ENCODE assay signal across 38 cellular contexts in genomic region chr16:7555459-7555858, GRCh38.
"Had no signal": no experiment of that assay in that cellular context is flagged by ENCODE, and none has a peak within 500 bp of the region (broad histone marks: within the 10 kb centered on the region; RNA-seq: fewer than 3 reads in every experiment).

No MANE protein-coding gene starts in this region.

- H3K36me3 Mint-ChIP-seq: activated CD4-positive, alpha-beta memory T cell treated with anti-CD3 and anti-CD28 coated beads for 36 hours; activated naive CD4-positive, alpha-beta T cell treated with anti-CD3 and anti-CD28 coated beads, Interleukin-2, amount 50 U/mL, for 72 hours; activated naive CD8-positive, alpha-beta T cell treated with anti-CD3 and anti-CD28 coated beads for 36 hours; brain had no signal

- ATAC-seq: activated CD8-positive, alpha-beta T cell treated with anti-CD3 and anti-CD28 coated beads for 36 hours; activated naive CD4-positive, alpha-beta T cell treated with anti-CD3 and anti-CD28 coated beads, Interleukin-2, amount 50 U/mL, for 72 hours; activated T-cell treated with anti-CD3 and anti-CD28 coated beads, Interleukin-2, amount 50 U/mL, for 4 hours; activated T-cell treated with anti-CD3 and anti-CD28 coated beads, Interleukin-2, amount 50 U/mL, for 72 hours; activated T-helper 17 cell treated with anti-CD3 and anti-CD28 coated beads, Interleukin-2, amount 50 U/mL, for 72 hours had no signal

- H3K27me3 ChIP-seq: ascending aorta had no signal

- H3K27ac ChIP-seq: ascending aorta, cardiac muscle cell, VCaP had no signal

- H3K4me3 ChIP-seq: ascending aorta, cardiac muscle cell had no signal

- H3K9me3 ChIP-seq: ascending aorta had no signal

- FAIRE-seq: bronchial epithelial cell, TTC549 had no signal

- H3K4me3 Mint-ChIP-seq: activated B cell treated with CpG ODN at 0.5 μM for 24 hours; activated CD4-positive, alpha-beta memory T cell treated with anti-CD3 and anti-CD28 coated beads for 36 hours; activated CD4-positive, alpha-beta T cell treated with anti-CD3 and anti-CD28 coated beads, Interleukin-2, amount 10 ng/mL, durations not matched to agents 24 days and 14 days; activated CD8-positive, alpha-beta T cell treated with anti-CD3 and anti-CD28 coated beads for 36 hours; activated naive CD4-positive, alpha-beta T cell treated with anti-CD3 and anti-CD28 coated beads for 36 hours; activated naive CD8-positive, alpha-beta T cell treated with anti-CD3 and anti-CD28 coated beads for 36 hours; activated T-cell treated with anti-CD3 and anti-CD28 coated beads, Interleukin-2, amount 50 U/mL, for 4 hours; activated T-cell treated with anti-CD3 and anti-CD28 coated beads, Interleukin-2, amount 50 U/mL, for 72 hours; activated T-helper 1 cell treated with anti-CD3 and anti-CD28 coated beads, Interleukin-12 subunit alpha, Interleukin-12 subunit beta, Interleukin-2, Interleukin-4 antibody, amounts not matched to agents 30 ng/mL and 10 ng/mL and 1 ng/mL, durations not matched to agents 14 hours and 24 hours and 36 hours; activated T-helper 17 cell treated with anti-CD3 and anti-CD28 coated beads, Interleukin-2, amount 50 U/mL, for 72 hours; brain; central memory CD8-positive, alpha-beta T cell; T-helper 1 cell treated with Interleukin-12 subunit alpha and Interleukin-12 subunit beta and Interleukin-4 antibody, amounts not matched to agents 30 μg/mL and 1 μg/mL, for 36 hours; T-helper 2 cell treated with Interferon-gamma antibody and Interleukin-4, amounts not matched to agents 5 μg/mL and 100 μg/mL, for 36 hours had no signal

- H3K27ac Mint-ChIP-seq: activated B cell treated with CpG ODN at 0.5 μM for 24 hours; activated CD4-positive, alpha-beta memory T cell treated with anti-CD3 and anti-CD28 coated beads for 36 hours; activated CD4-positive, alpha-beta T cell treated with anti-CD3 and anti-CD28 coated beads, Interleukin-2, amount 10 ng/mL, durations not matched to agents 24 days and 14 days; activated CD8-positive, alpha-beta T cell treated with anti-CD3 and anti-CD28 coated beads for 36 hours; activated naive CD4-positive, alpha-beta T cell treated with anti-CD3 and anti-CD28 coated beads for 36 hours; activated naive CD4-positive, alpha-beta T cell treated with anti-CD3 and anti-CD28 coated beads, Interleukin-2, amount 50 U/mL, for 72 hours; activated naive CD8-positive, alpha-beta T cell treated with anti-CD3 and anti-CD28 coated beads for 36 hours; activated T-cell treated with anti-CD3 and anti-CD28 coated beads, Interleukin-2, amount 50 U/mL, for 72 hours; activated T-helper 1 cell treated with anti-CD3 and anti-CD28 coated beads, Interleukin-12 subunit alpha, Interleukin-12 subunit beta, Interleukin-2, Interleukin-4 antibody, amounts not matched to agents 30 ng/mL and 10 ng/mL and 1 ng/mL, durations not matched to agents 14 hours and 24 hours and 36 hours; activated T-helper 17 cell treated with anti-CD3 and anti-CD28 coated beads, Interleukin-2, amount 50 U/mL, for 72 hours; brain; T-helper 1 cell treated with Interleukin-12 subunit alpha and Interleukin-12 subunit beta and Interleukin-4 antibody, amounts not matched to agents 30 μg/mL and 1 μg/mL, for 36 hours; T-helper 2 cell treated with Interferon-gamma antibody and Interleukin-4, amounts not matched to agents 5 μg/mL and 100 μg/mL, for 36 hours had no signal

- DNase-seq: activated B cell treated with CpG ODN at 0.5 μM for 24 hours; activated CD4-positive, alpha-beta memory T cell treated with anti-CD3 and anti-CD28 coated beads for 36 hours; activated CD4-positive, alpha-beta T cell treated with anti-CD3 and anti-CD28 coated beads for 4 hours; activated CD4-positive, alpha-beta T cell treated with anti-CD3 and anti-CD28 coated beads, Interleukin-2, amount 10 ng/mL, durations not matched to agents 24 days and 14 days; activated CD4-positive, alpha-beta T cell treated with anti-CD3 and anti-CD28 coated beads, Interleukin-2, amount 50 U/mL, for 1 hour; activated CD4-positive, alpha-beta T cell treated with anti-CD3 and anti-CD28 coated beads, Interleukin-2, amount 50 U/mL, for 4 hours; activated CD4-positive, CD25-positive, alpha-beta regulatory T cell treated with anti-CD3 and anti-CD28 coated beads, Interleukin-2, amount 50 U/mL, for 72 hours; activated CD8-positive, alpha-beta memory T cell treated with anti-CD3 and anti-CD28 coated beads, Interleukin-2, amount 50 U/mL, for 4 hours; activated CD8-positive, alpha-beta T cell treated with anti-CD3 and anti-CD28 coated beads for 36 hours; activated effector memory CD4-positive, alpha-beta T cell treated with anti-CD3 and anti-CD28 coated beads, Interleukin-2, amount 50 U/mL, for 16 hours; activated gamma-delta T cell treated with Interleukin-2 at 50 U/mL for 16 hours; activated naive CD4-positive, alpha-beta T cell; activated naive CD4-positive, alpha-beta T cell treated with anti-CD3 and anti-CD28 coated beads for 36 hours; activated naive CD4-positive, alpha-beta T cell treated with anti-CD3 and anti-CD28 coated beads, Interleukin-2, amount 50 U/mL, for 16 hours; activated naive CD8-positive, alpha-beta T cell treated with anti-CD3 and anti-CD28 coated beads for 36 hours; activated T-cell treated with anti-CD3 and anti-CD28 coated beads for 4 hours; activated T-cell treated with anti-CD3 and anti-CD28 coated beads, Interleukin-2, amount 50 U/mL, for 1 hour; activated T-cell treated with anti-CD3 and anti-CD28 coated beads, Interleukin-2, amount 50 U/mL, for 4 hours; activated T-cell treated with anti-CD3 and anti-CD28 coated beads, Interleukin-2, amount 50 U/mL, for 72 hours; amygdala; anterior cingulate cortex; caudate nucleus; cerebellar nuclear complex; T-helper 1 cell; T-helper 2 cell; T-helper 9 cell had no signal

- H3K4me1 Mint-ChIP-seq: activated B cell treated with CpG ODN at 0.5 μM for 24 hours; activated CD4-positive, alpha-beta T cell treated with anti-CD3 and anti-CD28 coated beads, Interleukin-2, amount 10 ng/mL, durations not matched to agents 24 days and 14 days; activated naive CD8-positive, alpha-beta T cell treated with anti-CD3 and anti-CD28 coated beads for 36 hours; activated T-helper 17 cell treated with anti-CD3 and anti-CD28 coated beads, Interleukin-2, amount 50 U/mL, for 72 hours; brain; central memory CD8-positive, alpha-beta T cell had no signal

- H3K36me3 ChIP-seq: ascending aorta, cardiac muscle cell had no signal

- H3K4me1 ChIP-seq: ascending aorta had no signal

- H3K27me3 Mint-ChIP-seq: activated B cell treated with CpG ODN at 0.5 μM for 24 hours; activated CD4-positive, alpha-beta memory T cell treated with anti-CD3 and anti-CD28 coated beads for 36 hours; activated CD4-positive, alpha-beta T cell treated with anti-CD3 and anti-CD28 coated beads, Interleukin-2, amount 10 ng/mL, durations not matched to agents 24 days and 14 days; activated CD8-positive, alpha-beta T cell treated with anti-CD3 and anti-CD28 coated beads for 36 hours; activated naive CD8-positive, alpha-beta T cell treated with anti-CD3 and anti-CD28 coated beads for 36 hours; activated T-helper 17 cell treated with anti-CD3 and anti-CD28 coated beads, Interleukin-2, amount 50 U/mL, for 72 hours; central memory CD8-positive, alpha-beta T cell had no signal

- H3K9me3 Mint-ChIP-seq: activated B cell treated with CpG ODN at 0.5 μM for 24 hours; activated CD8-positive, alpha-beta T cell treated with anti-CD3 and anti-CD28 coated beads for 36 hours had no signal
